Comparison of ENCODE assay signal across 8 cellular contexts in the genomic region with DNA sequence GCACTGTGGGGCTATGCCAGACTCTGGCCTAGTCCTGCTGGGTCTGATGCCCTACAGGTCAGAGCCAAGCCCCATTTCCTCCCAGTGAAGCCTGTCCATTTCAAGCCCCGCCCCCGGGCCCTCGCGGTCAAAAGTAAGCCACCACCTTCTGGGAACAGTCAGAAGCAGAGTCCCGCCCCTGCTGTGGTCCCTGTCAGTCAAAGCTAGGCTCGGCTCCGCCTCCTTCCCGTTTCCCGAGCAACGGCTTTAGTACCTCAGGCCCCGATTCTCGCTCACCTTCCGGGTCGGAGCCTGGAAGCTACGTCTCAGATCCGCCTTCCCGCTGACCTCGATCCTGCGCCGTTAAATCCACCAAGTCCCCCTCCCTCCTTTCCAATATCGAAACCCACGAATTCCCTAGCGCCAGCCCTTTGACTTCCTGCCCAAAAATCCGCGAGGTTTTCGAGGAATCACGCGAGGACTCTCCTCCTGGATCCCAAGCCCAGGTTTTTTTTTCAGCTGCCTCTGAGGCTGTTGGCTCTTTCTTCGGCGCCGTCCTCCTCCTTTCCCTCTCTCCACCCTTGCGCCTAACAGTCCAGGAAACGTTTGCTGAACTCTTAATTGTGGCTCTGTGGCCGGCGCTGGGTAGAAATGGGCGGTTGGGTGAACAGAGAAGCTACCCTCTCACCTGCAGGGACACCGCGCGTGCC. TPM values are rescaled to one million over a fixed set of nuclear protein-coding genes. Genes with fewer than 3 reads are reported as not detected.
DNase-seq lines count a peak whose midpoint lies in the region; TF ChIP-seq lines count a peak whose summit lies in the region.

No MANE protein-coding gene starts in this region.

- peak overlapping the region; percentile 97 for H3K27ac Mint-ChIP-seq in neural progenitor cell

- peak overlapping the region; percentile 82 for H2AFZ ChIP-seq in Loucy (ENCODE audit: low read length)
- peak overlapping the region; percentile 89 for H2AFZ ChIP-seq in neural progenitor cell (replicated peaks)

- H3K4me1 ChIP-seq in Loucy (ENCODE audit: insufficient read depth, low read length, poor library complexity, severe bottlenecking) (peaks cover 22% of the 10 kb centered on the region), neural progenitor cell (peaks cover 19% of the 10 kb centered on the region), stomach smooth muscle (ENCODE audit: control insufficient read depth, insufficient read depth, low read length) (peaks cover 18% of the 10 kb centered on the region)

- H3K4me1 Mint-ChIP-seq in neural progenitor cell: peaks cover 57% of the 10 kb centered on the region

- H3K9me3 Mint-ChIP-seq in neural progenitor cell: no peaks in the 10 kb centered on the region

- peaks cover 34% of the 10 kb centered on the region for H3K27me3 Mint-ChIP-seq in neural progenitor cell (ENCODE audit: insufficient read depth, low read depth)

- peak; percentile 99 for DNase-seq in ELF-1 (ENCODE audit: low read depth, low spot score)
- DNase-seq in H4 (ENCODE audit: low spot score): peak; percentile 98
- DNase-seq in SHP77 (lab: John Stamatoyannopoulos, UW): peak; percentile 92 to 97
- peak; percentile 76 for DNase-seq in activated gamma-delta T cell treated with Interleukin-2 at 50 U/mL for 16 hours
- DNase-seq in foreskin fibroblast: peak; percentile 95 to 98
- DNase-seq in neural progenitor cell (ENCODE audit: low spot score): peak; percentile 98

- H3K4me3 ChIP-seq in Loucy (ENCODE audit: low read length, poor library complexity, severe bottlenecking): peak overlapping the region; percentile 81
- peak overlapping the region; percentile 45 to 63 for H3K4me3 ChIP-seq in foreskin fibroblast (ENCODE audit: low read depth in 1 of 2, low read length in 2 of 2)
- H3K4me3 ChIP-seq in neural progenitor cell: peak overlapping the region; percentile 70
- H3K4me3 ChIP-seq in stomach smooth muscle (ENCODE audit: low read length in 2 of 2): peak overlapping the region; percentile 53 to 85

- H3K79me2 ChIP-seq in Loucy (ENCODE audit: insufficient read depth, low read length): no peaks in the 10 kb centered on the region; the same call in 1 of the 2 replicates
- H3K79me2 ChIP-seq in neural progenitor cell (ENCODE audit: low read depth): no peaks in the 10 kb centered on the region

- peak overlapping the region; percentile 87 for H3K4me3 Mint-ChIP-seq in neural progenitor cell

- no peaks in the 10 kb centered on the region for H3K9me2 ChIP-seq in Loucy (replicated peaks; ENCODE audit: low read depth, low read length)

- H3K9me3 ChIP-seq in Loucy (ENCODE audit: insufficient read depth, low read depth, low read length): no peaks in the 10 kb centered on the region
- no peaks in the 10 kb centered on the region for H3K9me3 ChIP-seq in neural progenitor cell (ENCODE audit: low read depth)
- no peaks in the 10 kb centered on the region for H3K9me3 ChIP-seq in stomach smooth muscle (ENCODE audit: control insufficient read depth in 2 of 2, low read length in 2 of 2)

- peaks cover 1% of the 10 kb centered on the region; the same call in 1 of the 2 replicates for H3K36me3 ChIP-seq in Loucy (ENCODE audit: insufficient read depth, low read length)
- no peaks in the 10 kb centered on the region for H3K36me3 ChIP-seq in neural progenitor cell
- H3K36me3 ChIP-seq in stomach smooth muscle (ENCODE audit: control insufficient read depth in 2 of 2, insufficient read depth in 2 of 2, low read length in 2 of 2): peaks cover 8 to 18% of the 10 kb centered on the region in 2 donors

- H4K20me1 ChIP-seq in Loucy (ENCODE audit: insufficient read depth, low read length, poor library complexity, severe bottlenecking): no peaks in the 10 kb centered on the region
- H4K20me1 ChIP-seq in neural progenitor cell (ENCODE audit: low read depth): peaks cover 22% of the 10 kb centered on the region

- no peaks in the 10 kb centered on the region for H3K36me3 Mint-ChIP-seq in neural progenitor cell

- H3K27me3 ChIP-seq in Loucy (ENCODE audit: insufficient read depth, low read length, poor library complexity, severe bottlenecking) (no peaks in the 10 kb centered on the region), neural progenitor cell (peaks cover 84% of the 10 kb centered on the region), stomach smooth muscle (ENCODE audit: control insufficient read depth in 1 of 2, insufficient read depth in 2 of 2, low read length in 2 of 2) (peaks cover 12 to 17% of the 10 kb centered on the region in 2 donors)

- TF ChIP-seq CTCF in Loucy (conservative IDR thresholded peaks at IDR 0.05; ENCODE audit: low read length) (no peak), foreskin fibroblast (IDR thresholded peaks at IDR 0.05; ENCODE audit: low read depth, low read length) (no peak), neural progenitor cell (IDR thresholded peaks at IDR 0.05) (no peak)

- no peak overlapping the region for H3K27ac ChIP-seq in neural progenitor cell
- H3K27ac ChIP-seq in stomach smooth muscle (ENCODE audit: low read length): peak overlapping the region; percentile 84

- H3K9ac ChIP-seq in Loucy (ENCODE audit: low read depth, low read length, poor library complexity, severe bottlenecking): peak overlapping the region; percentile 80
- peak overlapping the region; percentile 16 for H3K9ac ChIP-seq in neural progenitor cell
- H3K9ac ChIP-seq in stomach smooth muscle (ENCODE audit: low read length in 2 of 2): peak overlapping the region; percentile 65 to 82

- H3F3A ChIP-seq in Loucy (ENCODE audit: low read depth) (peaks cover 5% of the 10 kb centered on the region; the same call in 1 of the 2 replicates), neural progenitor cell (ENCODE audit: low read depth) (peaks cover 38% of the 10 kb centered on the region)

- peak overlapping the region; percentile 81 for H3K4me2 ChIP-seq in Loucy (ENCODE audit: low read depth, low read length, poor library complexity, severe bottlenecking)
- peak overlapping the region; percentile 79 for H3K4me2 ChIP-seq in neural progenitor cell

RNA-seq across cellular contexts. Expression of a gene that starts 11.8 kb away (rescaled TPM):
- total RNA-seq in H4 (2014; rRNA removed; shearing (Covaris generic)): 35.7 and 35.8 TPM in 2 replicates
- 0.09 TPM in 1 of 2 replicates, not detected in the other for total RNA-seq in neural progenitor cell (ENCODE audit: low replicate concordance)

RNA-seq across cellular contexts. Expression of a gene that starts 11.9 kb away (rescaled TPM):
- 0.21 and 0.97 TPM in 2 replicates for total RNA-seq in H4 (2014; rRNA removed; shearing (Covaris generic))
- 0.25 TPM in 1 of 2 replicates, not detected in the other for total RNA-seq in neural progenitor cell (ENCODE audit: low replicate concordance)

RNA-seq across cellular contexts. Expression of a gene that starts 19.0 kb away (rescaled TPM):
- 10.2 and 22.5 TPM in 2 replicates for total RNA-seq in H4 (2014; rRNA removed; shearing (Covaris generic))
- 0.77 and 1.8 TPM in 2 replicates for total RNA-seq in neural progenitor cell (ENCODE audit: low replicate concordance)

RNA-seq across cellular contexts. Expression of a gene that starts 43.2 kb away (rescaled TPM):
- total RNA-seq in H4 (2014; rRNA removed; shearing (Covaris generic)): 24.3 and 26.2 TPM in 2 replicates
- 34.7 and 111 TPM in 2 replicates for total RNA-seq in neural progenitor cell (ENCODE audit: low replicate concordance)

RNA-seq across cellular contexts. Expression of a gene that starts 55.5 kb away (rescaled TPM):
- total RNA-seq in H4 (2014; rRNA removed; shearing (Covaris generic)): 6.7 and 8.0 TPM in 2 replicates
- 6.4 and 7.1 TPM in 2 replicates for total RNA-seq in neural progenitor cell (ENCODE audit: low replicate concordance)

Comparison
In these comparisons a context has a peak if more than half of its experiments do, and no peak if none do; other contexts are left out.
1. H3K9ac ChIP-seq: peak in every context shown above with its lines; median percentile 80 in Loucy; 74 in stomach smooth muscle; 16 in neural progenitor cell.
2. RNA of a gene that starts 11.8 kb away (total RNA-seq): 35.7 to 35.8 TPM in H4; 0.09 TPM in neural progenitor cell; every median in the first group is over 10 times any median in the second.
3. Peak in every context shown above with its lines, with median percentiles within 50 percentile points of each other: DNase-seq and H3K4me3 ChIP-seq.